ENCODE assay signal across 24 cellular contexts in genomic region chr3:120196812-120197211, GRCh38.
"Had no signal": no experiment of that assay in that cellular context is flagged by ENCODE, and none has a peak within 500 bp of the region (broad histone marks: within the 10 kb centered on the region; RNA-seq: fewer than 3 reads in every experiment).

No MANE protein-coding gene starts in this region.

- H3K36me3 Mint-ChIP-seq: memory B cell; natural killer cell; stimulated activated effector memory CD8-positive, alpha-beta T cell treated with anti-CD3 and anti-CD28 coated beads, Interleukin-12 subunit alpha, Interleukin-12 subunit beta, amount 100 ng/mL, for 72 hours had no signal

- H3K4me2 ChIP-seq: hepatocyte had no signal

- H3K79me2 ChIP-seq: hepatocyte, parathyroid adenoma had no signal

- H3K4me3 Mint-ChIP-seq: memory B cell; natural killer cell; stimulated activated effector memory CD8-positive, alpha-beta T cell treated with anti-CD3 and anti-CD28 coated beads, Interleukin-12 subunit alpha, Interleukin-12 subunit beta, amount 100 ng/mL, for 72 hours had no signal

- H3K4me1 Mint-ChIP-seq: memory B cell; natural killer cell; stimulated activated effector memory CD8-positive, alpha-beta T cell treated with anti-CD3 and anti-CD28 coated beads, Interleukin-12 subunit alpha, Interleukin-12 subunit beta, amount 100 ng/mL, for 72 hours had no signal

- H3K9ac ChIP-seq: parathyroid adenoma had no signal

- H3K9me3 Mint-ChIP-seq: memory B cell; natural killer cell; stimulated activated effector memory CD8-positive, alpha-beta T cell treated with anti-CD3 and anti-CD28 coated beads, Interleukin-12 subunit alpha, Interleukin-12 subunit beta, amount 100 ng/mL, for 72 hours had no signal

- H3K27me3 ChIP-seq: gastrocnemius medialis, heart left ventricle, hepatocyte, testis, tibial nerve, upper lobe of left lung had no signal

- H2AFZ ChIP-seq: hepatocyte, parathyroid adenoma had no signal

- H3K27me3 Mint-ChIP-seq: memory B cell, progenitor cell of endocrine pancreas had no signal

- H3K4me3 ChIP-seq: coronary artery, gastrocnemius medialis, heart left ventricle, hepatocyte, left ventricle myocardium inferior, lower lobe of right lung, testis, tibial nerve, upper lobe of left lung had no signal

- H3K9me3 ChIP-seq: gastrocnemius medialis, heart left ventricle, left ventricle myocardium inferior, lower lobe of right lung, testis, tibial nerve, upper lobe of left lung had no signal

- H3K27ac Mint-ChIP-seq: memory B cell; natural killer cell; progenitor cell of endocrine pancreas; stimulated activated effector memory CD8-positive, alpha-beta T cell treated with anti-CD3 and anti-CD28 coated beads, Interleukin-12 subunit alpha, Interleukin-12 subunit beta, amount 100 ng/mL, for 72 hours had no signal

- DNase-seq: dermis blood vessel endothelial cell; effector memory CD4-positive, alpha-beta T cell; erythroblast; gastrocnemius medialis; heart left ventricle; left colon; left ventricle myocardium inferior; lower lobe of right lung; natural killer cell; occipital lobe; stimulated activated CD4-positive, alpha-beta T cell treated with anti-CD3 and anti-CD28 coated beads, Interleukin-2, amount 100 ng/mL, for 24 hours; stimulated activated CD4-positive, alpha-beta T cell treated with anti-CD3 and anti-CD28 coated beads, Interleukin-4, amount 100 ng/mL, for 24 hours; stimulated activated naive CD4-positive, alpha-beta T cell treated with Interleukin-2 at 50 U/mL for 16 hours; substantia nigra; testis; upper lobe of left lung had no signal

- ATAC-seq: gastrocnemius medialis; heart left ventricle; left colon; lower lobe of right lung; natural killer cell; sciatic nerve; stimulated activated effector memory CD8-positive, alpha-beta T cell treated with anti-CD3 and anti-CD28 coated beads, Interleukin-12 subunit alpha, Interleukin-12 subunit beta, amount 100 ng/mL, for 72 hours had no signal

- H3K4me1 ChIP-seq: heart left ventricle, left ventricle myocardium inferior, parathyroid adenoma, tibial nerve had no signal

- H3K36me3 ChIP-seq: gastrocnemius medialis, heart left ventricle, left ventricle myocardium inferior, lower lobe of right lung, tibial nerve, upper lobe of left lung had no signal

- H3K27ac ChIP-seq: coronary artery, gastrocnemius medialis, heart left ventricle, hepatocyte, left ventricle myocardium inferior, lower lobe of right lung, parathyroid adenoma, testis, tibial nerve, upper lobe of left lung had no signal
